Comparison of ENCODE assay signal across 20 cellular contexts in the genomic region with DNA sequence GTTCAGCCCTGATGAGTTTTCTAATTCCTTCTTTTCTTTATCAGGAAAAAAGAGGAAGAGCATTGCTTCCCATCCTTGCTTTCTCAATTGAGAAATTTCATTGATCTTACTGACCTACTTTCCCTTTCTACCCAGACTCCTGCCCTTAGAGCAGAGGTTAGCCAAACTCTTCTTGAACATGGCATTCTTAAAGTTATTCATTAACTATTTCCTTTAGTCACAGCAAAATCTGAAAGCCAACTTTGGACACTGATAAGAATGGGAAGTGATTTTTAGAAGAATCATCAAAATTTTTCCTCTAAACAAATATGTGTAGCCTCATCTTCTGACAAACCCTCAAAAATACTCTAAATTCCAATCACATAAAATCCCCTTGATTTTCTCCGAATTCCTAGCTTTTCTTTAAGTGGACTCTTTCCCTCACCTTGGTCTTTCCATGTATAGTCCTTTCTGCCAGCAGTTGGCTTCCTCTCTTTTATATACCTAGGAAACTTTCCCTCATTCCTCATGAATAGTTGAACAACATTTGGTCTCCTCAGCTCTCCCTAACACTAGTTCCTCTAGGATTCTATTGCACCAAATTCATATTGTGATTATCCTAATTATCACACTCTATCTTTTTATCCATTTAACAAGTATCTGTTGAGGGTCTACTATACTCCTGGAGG.
"Had no signal": no experiment of that assay in that cellular context is flagged by ENCODE, and none has a peak within 500 bp of the region (broad histone marks: within the 10 kb centered on the region; RNA-seq: fewer than 3 reads in every experiment).

No MANE protein-coding gene starts in this region.

- H3K4me1 ChIP-seq: left ventricle myocardium inferior, prostate gland, testis had no signal

- H3K4me3 ChIP-seq: left ventricle myocardium inferior, mucosa of descending colon, prostate gland, testis had no signal

- ATAC-seq: activated naive CD4-positive, alpha-beta T cell treated with anti-CD3 and anti-CD28 coated beads, Interleukin-2, amount 50 U/mL, for 72 hours; activated T-cell treated with anti-CD3 and anti-CD28 coated beads, Interleukin-2, amount 50 U/mL, for 72 hours; mucosa of descending colon; natural killer cell treated with Interleukin-12 subunit alpha and Interleukin-12 subunit beta and Interleukin-15 and Interleukin-18, amount 100 ng/mL, for 72 hours; stimulated activated naive CD8-positive, alpha-beta T cell treated with anti-CD3 and anti-CD28 coated beads, Interleukin-15, Interleukin-2, amounts not matched to agents 100 U/mL and 50 U/mL, for 24 hours had no signal

- H3K4me3 Mint-ChIP-seq: activated T-cell treated with anti-CD3 and anti-CD28 coated beads, Interleukin-2, amount 50 U/mL, for 72 hours; natural killer cell treated with Interleukin-12 subunit alpha and Interleukin-12 subunit beta and Interleukin-15 and Interleukin-18, amount 100 ng/mL, for 72 hours; T-helper 1 cell treated with Interleukin-12 subunit alpha and Interleukin-12 subunit beta and Interleukin-4 antibody, amounts not matched to agents 30 μg/mL and 1 μg/mL, for 36 hours had no signal

- H3K27me3 ChIP-seq: testis had no signal

- H3K9me3 ChIP-seq: mucosa of descending colon, prostate gland, testis had no signal

- H3K27ac ChIP-seq: left ventricle myocardium inferior, prostate gland, testis, VCaP had no signal

- DNase-seq: activated CD4-positive, alpha-beta T cell treated with anti-CD3 and anti-CD28 coated beads for 4 hours; activated CD4-positive, alpha-beta T cell treated with anti-CD3 and anti-CD28 coated beads, Interleukin-2, amount 50 U/mL, for 4 hours; activated naive CD4-positive, alpha-beta T cell; activated T-cell treated with anti-CD3 and anti-CD28 coated beads for 4 hours; activated T-cell treated with anti-CD3 and anti-CD28 coated beads, Interleukin-2, amount 50 U/mL, for 72 hours; dermis blood vessel endothelial cell; effector CD8-positive, alpha-beta T cell; islet precursor cell; left ventricle myocardium inferior; mucosa of descending colon; stimulated activated CD4-positive, alpha-beta T cell treated with anti-CD3 and anti-CD28 coated beads, Interleukin-2, amount 100 ng/mL, for 48 hours; stimulated activated naive CD8-positive, alpha-beta T cell treated with anti-CD3 and anti-CD28 coated beads, Interleukin-15, Interleukin-2, amounts not matched to agents 100 U/mL and 50 U/mL, for 24 hours; T-helper 9 cell; testis; trophoblast cell had no signal

- H3K9me3 Mint-ChIP-seq: T-helper 1 cell treated with Interleukin-12 subunit alpha and Interleukin-12 subunit beta and Interleukin-4 antibody, amounts not matched to agents 30 μg/mL and 1 μg/mL, for 36 hours had no signal

- H3K27me3 Mint-ChIP-seq: natural killer cell treated with Interleukin-12 subunit alpha and Interleukin-12 subunit beta and Interleukin-15 and Interleukin-18, amount 100 ng/mL, for 72 hours had no signal

- H3K36me3 ChIP-seq: left ventricle myocardium inferior, prostate gland had no signal

- H3K36me3 Mint-ChIP-seq: activated naive CD4-positive, alpha-beta T cell treated with anti-CD3 and anti-CD28 coated beads, Interleukin-2, amount 50 U/mL, for 72 hours; natural killer cell treated with Interleukin-12 subunit alpha and Interleukin-12 subunit beta and Interleukin-15 and Interleukin-18, amount 100 ng/mL, for 72 hours had no signal

- H3K27ac Mint-ChIP-seq: activated naive CD4-positive, alpha-beta T cell treated with anti-CD3 and anti-CD28 coated beads, Interleukin-2, amount 50 U/mL, for 72 hours; activated T-cell treated with anti-CD3 and anti-CD28 coated beads, Interleukin-2, amount 50 U/mL, for 72 hours; natural killer cell treated with Interleukin-12 subunit alpha and Interleukin-12 subunit beta and Interleukin-15 and Interleukin-18, amount 100 ng/mL, for 72 hours; T-helper 1 cell treated with Interleukin-12 subunit alpha and Interleukin-12 subunit beta and Interleukin-4 antibody, amounts not matched to agents 30 μg/mL and 1 μg/mL, for 36 hours had no signal
